ENCODE assay signal across 15 cellular contexts in the genomic region with DNA sequence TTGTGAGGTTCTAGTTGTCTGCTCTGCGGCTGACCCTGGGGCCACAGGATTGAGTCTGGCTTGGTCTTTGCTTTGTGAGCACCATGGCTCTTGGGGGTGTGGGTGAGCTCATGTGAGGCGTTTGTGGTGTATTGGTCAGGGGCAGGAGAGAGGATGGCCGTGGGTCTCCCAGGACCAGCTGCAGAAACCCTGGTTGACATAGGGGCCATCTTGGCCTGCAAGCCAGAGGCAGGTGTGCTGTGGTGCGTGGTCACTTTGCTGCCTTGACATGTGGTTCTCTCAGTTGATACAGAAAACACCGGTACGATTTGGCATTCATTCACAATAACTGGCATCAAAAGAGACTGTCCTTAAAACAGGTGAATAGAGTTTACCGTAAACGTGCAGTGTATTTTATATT. TPM values are rescaled to one million over a fixed set of nuclear protein-coding genes. Genes with fewer than 3 reads are reported as not detected.
DNase-seq lines count a peak whose midpoint lies in the region; ATAC-seq and TF ChIP-seq lines count a peak whose summit lies in the region.
"Had no signal": no experiment of that assay in that cellular context is flagged by ENCODE, and none has a peak within 500 bp of the region (broad histone marks: within the 10 kb centered on the region; RNA-seq: fewer than 3 reads in every experiment).

No MANE protein-coding gene starts in this region.

- H3K4me3 Mint-ChIP-seq in Calu3 (ENCODE audit: low read depth, unreplicated experiment) (peak overlapping the region; percentile 10), T-helper 17 cell (peak overlapping the region; percentile 49)
- H3K4me3 Mint-ChIP-seq: GM23338 had no signal

- H3K27me3 ChIP-seq in esophagus (ENCODE audit: control insufficient read depth in 1 of 2, insufficient read depth in 2 of 2, low read length in 2 of 2) (no peaks in the 10 kb centered on the region), trophoblast cell (ENCODE audit: insufficient read depth, low read length) (no peaks in the 10 kb centered on the region)
- H3K27me3 ChIP-seq: foreskin keratinocyte, sigmoid colon had no signal

- no peaks in the 10 kb centered on the region for H3K79me1 ChIP-seq in trophoblast cell (ENCODE audit: low read length)

- DNase-seq in Calu3: no peak
- no peak for DNase-seq in T-helper 17 cell
- DNase-seq in trophoblast cell: no peak
- DNase-seq in GDM1 (lab: John Stamatoyannopoulos, UW): no peak
- DNase-seq in stimulated activated naive CD4-positive, alpha-beta T cell (lab: John Stamatoyannopoulos, UW): no peak
- no peak for DNase-seq in SIG-M5 treated with dmso at 0.1 percent for 504 hours (lab: John Stamatoyannopoulos, UW; ENCODE audit: unreplicated experiment)
- DNase-seq in RPMI8226: no peak
- DNase-seq: foreskin keratinocyte, GF-D8, NCI-H146, NCI-H510A treated with DMSO at 0.1 percent for 48 hours, sigmoid colon had no signal

- H3K4me2 ChIP-seq in trophoblast cell (ENCODE audit: low read length): peak overlapping the region; percentile 0
- H3K4me2 ChIP-seq: GM23338 had no signal

- no peak overlapping the region for H2BK120ac ChIP-seq in trophoblast cell (ENCODE audit: insufficient read depth, low read length, poor library complexity)

- H3K4me1 Mint-ChIP-seq in Calu3 (ENCODE audit: low read depth, unreplicated experiment) (peaks cover 23% of the 10 kb centered on the region), T-helper 17 cell (peaks cover 21% of the 10 kb centered on the region)
- H3K4me1 Mint-ChIP-seq: GM23338 had no signal

- H2BK5ac ChIP-seq in trophoblast cell (ENCODE audit: low read depth, low read length, poor library complexity): no peak overlapping the region

- H2BK12ac ChIP-seq in trophoblast cell (ENCODE audit: low read length): no peak overlapping the region

- H2AFZ ChIP-seq in trophoblast cell (ENCODE audit: insufficient read depth, low read length, poor library complexity): no peak overlapping the region
- H2AFZ ChIP-seq: GM23338 had no signal

- H3K36me3 ChIP-seq in esophagus (ENCODE audit: control insufficient read depth in 2 of 2, insufficient read depth in 2 of 2, low read length in 1 of 2) (peaks cover 14 to 49% of the 10 kb centered on the region in 2 donors), trophoblast cell (ENCODE audit: control insufficient read depth in 1 of 2, insufficient read depth in 2 of 2, low read length in 2 of 2) (peaks cover 65 to 68% of the 10 kb centered on the region in 2 experiments)

- H3K27me3 Mint-ChIP-seq in Calu3 (ENCODE audit: unreplicated experiment) (no peaks in the 10 kb centered on the region), T-helper 17 cell (no peaks in the 10 kb centered on the region)

- H4K8ac ChIP-seq in trophoblast cell (ENCODE audit: low read depth, low read length): no peak overlapping the region

- ATAC-seq in T-helper 17 cell: peak; percentile 9
- ATAC-seq: foreskin keratinocyte, GM23338 had no signal

- H3K9ac ChIP-seq in trophoblast cell (ENCODE audit: low read length): peak overlapping the region; percentile 8

- CTCF ChIA-PET in Calu3 (lab: Charles Lee): interaction anchor here (1.2 kb wide), 2 partner anchors 26 to 32 kb away, joined by 3 read pairs; no protein-coding TSS in a partner anchor

- H3K18ac ChIP-seq in trophoblast cell (ENCODE audit: low read length): no peak overlapping the region

- intact Hi-C loops in Calu3 (cut with micrococcal nuclease; ENCODE audit: unreplicated experiment): no loop called here

- no peaks in the 10 kb centered on the region for H3K79me2 ChIP-seq in trophoblast cell (ENCODE audit: control insufficient read depth, insufficient read depth, low read length, poor library complexity)

- no peak overlapping the region for H3K4ac ChIP-seq in trophoblast cell (ENCODE audit: low read depth, low read length)

- H3K27ac ChIP-seq in esophagus (ENCODE audit: low read depth in 2 of 2, low read length in 1 of 2) (peak overlapping the region; percentile 3 to 33), trophoblast cell (ENCODE audit: low read depth, low read length) (peak overlapping the region; percentile 62)
- H3K27ac ChIP-seq: foreskin keratinocyte, sigmoid colon had no signal

- H3K4me1 ChIP-seq in esophagus (ENCODE audit: control insufficient read depth in 2 of 2, insufficient read depth in 2 of 2, low read length in 1 of 2): peaks cover 0 to 2% of the 10 kb centered on the region in 2 donors
- H3K4me1 ChIP-seq in trophoblast cell (ENCODE audit: control insufficient read depth in 1 of 2, insufficient read depth in 2 of 2, low read length in 2 of 2): peaks cover 7 to 13% of the 10 kb centered on the region in 2 experiments
- H3K4me1 ChIP-seq: foreskin keratinocyte, sigmoid colon had no signal

- H4K91ac ChIP-seq in trophoblast cell (ENCODE audit: low read depth, low read length): no peak overlapping the region

- H3K9me3 ChIP-seq in T-helper 17 cell (ENCODE audit: control insufficient read depth, low read length, poor library complexity, severe bottlenecking) (no peaks in the 10 kb centered on the region), esophagus (ENCODE audit: control insufficient read depth in 2 of 2, insufficient read depth in 1 of 2, low read depth in 1 of 2, low read length in 1 of 2) (no peaks in the 10 kb centered on the region), trophoblast cell (ENCODE audit: insufficient read depth, low read depth, low read length) (peaks cover 4% of the 10 kb centered on the region)
- H3K9me3 ChIP-seq: sigmoid colon had no signal

- H3K4me3 ChIP-seq in esophagus (ENCODE audit: low read depth in 1 of 2, low read length in 2 of 2) (no peak overlapping the region), trophoblast cell (ENCODE audit: low read depth, low read length) (no peak overlapping the region)
- H3K4me3 ChIP-seq: GM23338, sigmoid colon had no signal

- 77 to 83% methylated on average over 8 of the region's 8 CpGs for WGBS in esophagus, 2 donors
- no CpG with 5 or more reads among the region's 8 CpGs for WGBS in trophoblast cell (ENCODE audit: extremely low coverage, insufficient coverage, insufficient read length)

- no TSS peak for BruUV-seq in Calu3 (replicated peaks; lab: Mats Ljungman, UMichigan)

- H3K27ac Mint-ChIP-seq in Calu3 (ENCODE audit: unreplicated experiment) (peak overlapping the region; percentile 33), T-helper 17 cell (peak overlapping the region; percentile 94)
- H3K27ac Mint-ChIP-seq: GM23338 had no signal

- H3K23ac ChIP-seq in trophoblast cell (ENCODE audit: low read length): no peak overlapping the region

- H2AK5ac ChIP-seq in trophoblast cell (ENCODE audit: low read length): no peak overlapping the region

- no peak for TF ChIP-seq CTCF in Calu3 (IDR thresholded peaks at IDR 0.05; ENCODE audit: unreplicated experiment)

- no peak overlapping the region for H4K12ac ChIP-seq in trophoblast cell (ENCODE audit: low read depth, low read length)

- no peak overlapping the region for H3K14ac ChIP-seq in trophoblast cell (ENCODE audit: low read length)

- no peaks in the 10 kb centered on the region for H3K9me3 Mint-ChIP-seq in Calu3 (ENCODE audit: low read depth, unreplicated experiment)
- H3K9me3 Mint-ChIP-seq: GM23338 had no signal

- H3K36me3 Mint-ChIP-seq in Calu3 (ENCODE audit: insufficient read depth, unreplicated experiment): peaks cover 58% of the 10 kb centered on the region
- H3K36me3 Mint-ChIP-seq in T-helper 17 cell (ENCODE audit: low read depth): peaks cover 5% of the 10 kb centered on the region

RNA-seq across cellular contexts. Expression of a gene that starts 11.3 kb away (rescaled TPM):
- total RNA-seq in Calu3 (2022) (42.3 and 43.2 TPM in 2 replicates), T-helper 17 cell (10 to 100 TPM; 36.7 to 44.8 TPM)
- 10 to 100 TPM; 13.7 to 28.4 TPM for polyA plus RNA-seq in esophagus
- 23.6 and 23.8 TPM in 2 replicates for polyA plus RNA-seq in trophoblast cell (2013)

RNA-seq across cellular contexts. Expression of a gene that starts 26.8 kb away (rescaled TPM):
- 93.3 and 100 TPM in 2 replicates for total RNA-seq in Calu3 (2022)
- 10 to 100 TPM; 24.6 to 29.4 TPM for total RNA-seq in T-helper 17 cell
- 10 to 100 TPM; 46.6 to 82.4 TPM for polyA plus RNA-seq in esophagus
- polyA plus RNA-seq in trophoblast cell (2013): 41.3 and 45.5 TPM in 2 replicates

RNA-seq across cellular contexts. Expression of a gene that starts 27.0 kb away (rescaled TPM):
- total RNA-seq in Calu3 (2022): 7.2 and 7.8 TPM in 2 replicates
- 1 to 10 TPM; 3.8 to 6.0 TPM for total RNA-seq in T-helper 17 cell
- polyA plus RNA-seq in esophagus: 1 to 10 TPM; 2.9 to 6.9 TPM
- 2.2 and 2.6 TPM in 2 replicates for polyA plus RNA-seq in trophoblast cell (2013)

RNA-seq across cellular contexts. Expression of a gene that starts 28.2 kb away (rescaled TPM):
- total RNA-seq in Calu3 (2022) (48.7 and 93.5 TPM in 2 replicates), T-helper 17 cell (10 to 100 TPM; 40.3 to 44.0 TPM)
- 10 to 100 TPM; 17.0 to 30.1 TPM for polyA plus RNA-seq in esophagus
- polyA plus RNA-seq in trophoblast cell (2013): 10.6 and 11.1 TPM in 2 replicates

RNA-seq across cellular contexts. Expression of a gene that starts 37.2 kb away (rescaled TPM):
- total RNA-seq in Calu3 (2022) (5.0 and 7.6 TPM in 2 replicates), T-helper 17 cell (not detected)
- under 1 TPM; 0.02 to 0.08 TPM for polyA plus RNA-seq in esophagus
- 0.03 and 0.04 TPM in 2 replicates for polyA plus RNA-seq in trophoblast cell (2013)
- total RNA-seq: foreskin keratinocyte, GM23338, temporal lobe had no signal
- polyA plus RNA-seq: foreskin keratinocyte, GM23338 had no signal
